Comparison of ENCODE assay signal across 8 cellular contexts in the genomic region with DNA sequence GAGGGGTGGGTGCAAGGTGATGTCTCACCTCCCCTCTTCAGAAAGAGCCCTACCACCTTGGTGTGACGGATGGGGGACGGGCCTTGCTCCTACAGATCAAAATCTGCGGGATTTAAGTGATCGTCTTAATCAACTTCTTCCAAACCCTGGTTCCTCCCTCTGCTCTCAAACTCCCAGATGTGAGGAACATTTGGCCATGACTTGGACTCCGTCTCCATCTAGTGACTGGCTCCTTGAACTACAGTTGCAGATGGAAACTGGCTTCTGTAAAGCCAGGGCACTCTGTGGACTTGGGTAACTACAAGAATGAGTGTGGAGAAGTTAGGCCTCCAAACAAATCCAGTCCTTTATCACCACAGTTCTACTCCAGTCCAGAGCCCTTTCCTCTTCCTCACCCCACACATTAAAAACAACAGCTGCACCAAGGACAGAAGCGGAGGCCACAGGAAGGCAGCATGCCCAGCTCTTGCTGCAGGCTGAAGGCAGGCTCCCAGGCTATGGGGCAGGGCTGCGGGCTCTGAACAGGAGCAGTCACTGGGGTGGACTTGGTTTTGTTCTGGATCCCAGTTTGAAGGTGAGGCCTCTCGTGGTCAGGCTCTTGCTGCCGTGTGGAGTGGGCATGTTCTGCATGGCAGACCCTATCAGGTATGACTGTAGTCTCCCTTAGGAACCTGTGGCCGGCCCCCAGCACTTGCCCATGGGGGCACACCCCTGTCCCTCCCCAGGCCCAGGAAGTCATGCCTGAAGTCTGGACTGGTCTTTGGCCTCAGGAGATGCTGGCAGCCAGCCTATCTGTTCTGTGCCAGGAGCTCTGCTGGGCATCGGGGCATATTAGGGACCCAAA.
A peak's percentile ranks its signal among the peaks of the same experiment; 100 is the strongest.
DNase-seq lines count a peak whose midpoint lies in the region; ATAC-seq and TF ChIP-seq lines count a peak whose summit lies in the region.

No MANE protein-coding gene starts in this region.

- TF ChIP-seq CTCF in DND-41 (IDR thresholded peaks at IDR 0.05; ENCODE audit: borderline replicate concordance, extremely low read depth, low read length, poor library complexity, severe bottlenecking) (peak; percentile 86), spleen (IDR thresholded peaks at IDR 0.05 in 8 of 11, conservative IDR thresholded peaks at IDR 0.05 in 3 of 11) (peak; percentile 8 to 70 (median 46))

- DNase-seq in DND-41 (peak; percentile 33), NCI-H524 treated with DMSO at 0.1 percent for 48 hours (lab: John Stamatoyannopoulos, UW) (peak; percentile 14), anterior cingulate cortex (lab: John Stamatoyannopoulos, UW) (peak in 32 of 58 donors; percentile 8 to 74 (median 24)), hepatic stellate cell (ENCODE audit: low spot score) (peak; percentile 49), spleen (no peak)
- no peak for DNase-seq in effector CD4-positive, alpha-beta T cell

- TF ChIP-seq POLR2A in spleen (IDR thresholded peaks at IDR 0.05), result no peak

- H3K36me3 ChIP-seq in DND-41 (ENCODE audit: insufficient read depth, low read length) (no peaks in the 10 kb centered on the region), spleen (no peaks in the 10 kb centered on the region)

- H3K27ac ChIP-seq in DND-41 (ENCODE audit: low read length) (no peak overlapping the region), spleen (no peak overlapping the region)

- ATAC-seq in DND-41 (ENCODE audit: insufficient read depth, low read depth) (peak; percentile 80), GM19372 (IDR thresholded peaks at IDR 0.05; ENCODE audit: low read depth, unreplicated experiment) (peak; percentile 86), HG03342 (IDR thresholded peaks at IDR 0.05; ENCODE audit: unreplicated experiment) (peak; percentile 80)

- 40 to 57% (median 49%) methylated on average over 11 of the region's 11 CpGs for WGBS in spleen, 5 donors

- H3K4me3 ChIP-seq in DND-41 (ENCODE audit: low read depth in 1 of 2, low read length in 2 of 2) (no peak overlapping the region), spleen (no peak overlapping the region)

- H3K27me3 ChIP-seq in DND-41 (ENCODE audit: insufficient read depth, low read length, poor library complexity), result no peaks in the 10 kb centered on the region
- H3K27me3 ChIP-seq in spleen (replicated peaks in 1 of 7), result peaks cover 0 to 6% (median 0%) of the 10 kb centered on the region in 7 donors

- H3K9me3 ChIP-seq in DND-41 (ENCODE audit: insufficient read depth, low read length, severe bottlenecking) (no peaks in the 10 kb centered on the region), spleen (no peaks in the 10 kb centered on the region)

- H2AFZ ChIP-seq in DND-41 (ENCODE audit: low read depth, low read length), result no peak overlapping the region

- H4K20me1 ChIP-seq in DND-41 (ENCODE audit: insufficient read depth, low read length), result no peaks in the 10 kb centered on the region

- H3K9ac ChIP-seq in DND-41 (ENCODE audit: low read depth, low read length), result no peak overlapping the region

- H3K4me1 ChIP-seq in DND-41 (ENCODE audit: insufficient read depth, low read length) (no peaks in the 10 kb centered on the region), spleen (no peaks in the 10 kb centered on the region)

- intact Hi-C loops in spleen (cut with DNase I; ENCODE audit: low total_unique reads), result no loop called here

- H3K79me2 ChIP-seq in DND-41 (ENCODE audit: insufficient read depth, low read length), result no peaks in the 10 kb centered on the region

- H3K4me2 ChIP-seq in DND-41 (ENCODE audit: insufficient read depth, low read length), result no peak overlapping the region

Comparison
In these comparisons a context has a peak if more than half of its experiments do, and no peak if none do; other contexts are left out.
1. DNase-seq: peak in DND-41 (single experiment), NCI-H524 treated with DMSO at 0.1 percent for 48 hours (single experiment), anterior cingulate cortex (32 of 58) and hepatic stellate cell (single experiment); none in spleen (single experiment) and effector CD4-positive, alpha-beta T cell (single experiment).
2. Peak in every context shown above with its lines, with median percentiles within 50 percentile points of each other: ATAC-seq.